Comparison of ENCODE assay signal across 1 cellular context in the genomic region with DNA sequence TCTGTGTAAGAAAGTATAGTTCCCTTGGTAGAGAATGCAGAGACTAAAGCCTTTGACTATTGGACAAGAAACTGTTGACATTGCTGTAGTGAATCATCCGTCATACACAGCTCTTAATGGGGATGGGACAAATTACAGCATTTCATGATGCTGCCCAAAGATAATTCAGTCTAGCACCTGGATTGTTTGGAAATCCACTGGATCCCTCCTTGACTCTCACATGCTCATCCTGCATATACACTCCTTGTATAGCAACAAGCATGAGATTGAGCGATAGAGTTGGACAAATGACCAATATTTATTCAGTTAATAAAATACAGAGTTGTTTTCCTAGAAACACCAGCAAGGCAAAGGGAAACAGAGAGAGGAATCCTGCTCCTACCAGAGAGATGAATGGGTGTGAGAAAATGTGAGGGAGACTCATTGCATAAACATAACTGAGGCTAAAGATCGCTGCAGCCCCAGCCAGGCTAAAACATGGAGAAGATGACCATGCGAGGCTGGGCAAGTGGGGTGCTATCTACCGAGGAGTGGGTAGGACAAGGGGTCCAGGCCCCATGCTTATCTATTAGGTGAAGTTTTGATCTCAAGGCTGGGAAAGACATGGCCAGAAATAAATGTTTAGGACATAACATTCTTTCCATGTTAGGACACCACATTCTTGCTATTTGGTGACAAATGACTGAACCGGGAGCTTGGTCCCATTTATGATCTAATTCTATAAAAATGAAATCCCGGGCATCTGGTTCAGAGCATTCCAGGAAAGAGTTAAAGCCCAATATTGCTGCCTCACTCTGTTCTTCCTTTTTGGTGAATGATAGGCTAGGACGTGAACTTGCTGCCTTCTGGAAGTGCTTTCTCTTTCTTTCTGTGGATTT.
TF ChIP-seq lines count a peak whose summit lies in the region.

No MANE protein-coding gene starts in this region.

TF ChIP-seq in H1, 55 proteins besides CTCF, POLR2A, EP300 and RAD21 (continued from another document):
- TF ChIP-seq GTF2F1 (IDR thresholded peaks at IDR 0.05; ENCODE audit: borderline replicate concordance, low read depth, low read length) (no peak), KDM5A (IDR thresholded peaks at IDR 0.05; ENCODE audit: low read length) (no peak), SUZ12 (IDR thresholded peaks at IDR 0.05; ENCODE audit: low read length) (no peak), NANOG (IDR thresholded peaks at IDR 0.05; ENCODE audit: insufficient read depth, low read depth, low read length, poor library complexity, severe bottlenecking) (no peak), BRCA1 (IDR thresholded peaks at IDR 0.05; ENCODE audit: low read depth, low read length) (no peak), CBX5 (IDR thresholded peaks at IDR 0.05; ENCODE audit: low read depth, low read length) (no peak), CREB1 (IDR thresholded peaks at IDR 0.05) (no peak), MAFK (IDR thresholded peaks at IDR 0.05; ENCODE audit: low read depth, low read length) (no peak), PHF8 (conservative IDR thresholded peaks at IDR 0.05; ENCODE audit: low read depth, low read length) (no peak), CEBPB (IDR thresholded peaks at IDR 0.05; ENCODE audit: low read depth, low read length) (no peak), SP2 (IDR thresholded peaks at IDR 0.05; ENCODE audit: low read length) (no peak), TAF1 (IDR thresholded peaks at IDR 0.05; ENCODE audit: low read depth, low read length) (no peak), SIN3A (conservative IDR thresholded peaks at IDR 0.05 in 1 of 2, IDR thresholded peaks at IDR 0.05 in 1 of 2; ENCODE audit: low read depth in 1 of 2, low read length in 2 of 2) (no peak), SAP30 (IDR thresholded peaks at IDR 0.05; ENCODE audit: insufficient read depth, insufficient replicate concordance, low read length) (no peak)
- TF ChIP-seq, protein P1, sequence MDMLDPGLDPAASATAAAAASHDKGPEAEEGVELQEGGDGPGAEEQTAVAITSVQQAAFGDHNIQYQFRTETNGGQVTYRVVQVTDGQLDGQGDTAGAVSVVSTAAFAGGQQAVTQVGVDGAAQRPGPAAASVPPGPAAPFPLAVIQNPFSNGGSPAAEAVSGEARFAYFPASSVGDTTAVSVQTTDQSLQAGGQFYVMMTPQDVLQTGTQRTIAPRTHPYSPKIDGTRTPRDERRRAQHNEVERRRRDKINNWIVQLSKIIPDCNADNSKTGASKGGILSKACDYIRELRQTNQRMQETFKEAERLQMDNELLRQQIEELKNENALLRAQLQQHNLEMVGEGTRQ (IDR thresholded peaks at IDR 0.05; ENCODE audit: low read length), result no peak
- TF ChIP-seq, protein P2, sequence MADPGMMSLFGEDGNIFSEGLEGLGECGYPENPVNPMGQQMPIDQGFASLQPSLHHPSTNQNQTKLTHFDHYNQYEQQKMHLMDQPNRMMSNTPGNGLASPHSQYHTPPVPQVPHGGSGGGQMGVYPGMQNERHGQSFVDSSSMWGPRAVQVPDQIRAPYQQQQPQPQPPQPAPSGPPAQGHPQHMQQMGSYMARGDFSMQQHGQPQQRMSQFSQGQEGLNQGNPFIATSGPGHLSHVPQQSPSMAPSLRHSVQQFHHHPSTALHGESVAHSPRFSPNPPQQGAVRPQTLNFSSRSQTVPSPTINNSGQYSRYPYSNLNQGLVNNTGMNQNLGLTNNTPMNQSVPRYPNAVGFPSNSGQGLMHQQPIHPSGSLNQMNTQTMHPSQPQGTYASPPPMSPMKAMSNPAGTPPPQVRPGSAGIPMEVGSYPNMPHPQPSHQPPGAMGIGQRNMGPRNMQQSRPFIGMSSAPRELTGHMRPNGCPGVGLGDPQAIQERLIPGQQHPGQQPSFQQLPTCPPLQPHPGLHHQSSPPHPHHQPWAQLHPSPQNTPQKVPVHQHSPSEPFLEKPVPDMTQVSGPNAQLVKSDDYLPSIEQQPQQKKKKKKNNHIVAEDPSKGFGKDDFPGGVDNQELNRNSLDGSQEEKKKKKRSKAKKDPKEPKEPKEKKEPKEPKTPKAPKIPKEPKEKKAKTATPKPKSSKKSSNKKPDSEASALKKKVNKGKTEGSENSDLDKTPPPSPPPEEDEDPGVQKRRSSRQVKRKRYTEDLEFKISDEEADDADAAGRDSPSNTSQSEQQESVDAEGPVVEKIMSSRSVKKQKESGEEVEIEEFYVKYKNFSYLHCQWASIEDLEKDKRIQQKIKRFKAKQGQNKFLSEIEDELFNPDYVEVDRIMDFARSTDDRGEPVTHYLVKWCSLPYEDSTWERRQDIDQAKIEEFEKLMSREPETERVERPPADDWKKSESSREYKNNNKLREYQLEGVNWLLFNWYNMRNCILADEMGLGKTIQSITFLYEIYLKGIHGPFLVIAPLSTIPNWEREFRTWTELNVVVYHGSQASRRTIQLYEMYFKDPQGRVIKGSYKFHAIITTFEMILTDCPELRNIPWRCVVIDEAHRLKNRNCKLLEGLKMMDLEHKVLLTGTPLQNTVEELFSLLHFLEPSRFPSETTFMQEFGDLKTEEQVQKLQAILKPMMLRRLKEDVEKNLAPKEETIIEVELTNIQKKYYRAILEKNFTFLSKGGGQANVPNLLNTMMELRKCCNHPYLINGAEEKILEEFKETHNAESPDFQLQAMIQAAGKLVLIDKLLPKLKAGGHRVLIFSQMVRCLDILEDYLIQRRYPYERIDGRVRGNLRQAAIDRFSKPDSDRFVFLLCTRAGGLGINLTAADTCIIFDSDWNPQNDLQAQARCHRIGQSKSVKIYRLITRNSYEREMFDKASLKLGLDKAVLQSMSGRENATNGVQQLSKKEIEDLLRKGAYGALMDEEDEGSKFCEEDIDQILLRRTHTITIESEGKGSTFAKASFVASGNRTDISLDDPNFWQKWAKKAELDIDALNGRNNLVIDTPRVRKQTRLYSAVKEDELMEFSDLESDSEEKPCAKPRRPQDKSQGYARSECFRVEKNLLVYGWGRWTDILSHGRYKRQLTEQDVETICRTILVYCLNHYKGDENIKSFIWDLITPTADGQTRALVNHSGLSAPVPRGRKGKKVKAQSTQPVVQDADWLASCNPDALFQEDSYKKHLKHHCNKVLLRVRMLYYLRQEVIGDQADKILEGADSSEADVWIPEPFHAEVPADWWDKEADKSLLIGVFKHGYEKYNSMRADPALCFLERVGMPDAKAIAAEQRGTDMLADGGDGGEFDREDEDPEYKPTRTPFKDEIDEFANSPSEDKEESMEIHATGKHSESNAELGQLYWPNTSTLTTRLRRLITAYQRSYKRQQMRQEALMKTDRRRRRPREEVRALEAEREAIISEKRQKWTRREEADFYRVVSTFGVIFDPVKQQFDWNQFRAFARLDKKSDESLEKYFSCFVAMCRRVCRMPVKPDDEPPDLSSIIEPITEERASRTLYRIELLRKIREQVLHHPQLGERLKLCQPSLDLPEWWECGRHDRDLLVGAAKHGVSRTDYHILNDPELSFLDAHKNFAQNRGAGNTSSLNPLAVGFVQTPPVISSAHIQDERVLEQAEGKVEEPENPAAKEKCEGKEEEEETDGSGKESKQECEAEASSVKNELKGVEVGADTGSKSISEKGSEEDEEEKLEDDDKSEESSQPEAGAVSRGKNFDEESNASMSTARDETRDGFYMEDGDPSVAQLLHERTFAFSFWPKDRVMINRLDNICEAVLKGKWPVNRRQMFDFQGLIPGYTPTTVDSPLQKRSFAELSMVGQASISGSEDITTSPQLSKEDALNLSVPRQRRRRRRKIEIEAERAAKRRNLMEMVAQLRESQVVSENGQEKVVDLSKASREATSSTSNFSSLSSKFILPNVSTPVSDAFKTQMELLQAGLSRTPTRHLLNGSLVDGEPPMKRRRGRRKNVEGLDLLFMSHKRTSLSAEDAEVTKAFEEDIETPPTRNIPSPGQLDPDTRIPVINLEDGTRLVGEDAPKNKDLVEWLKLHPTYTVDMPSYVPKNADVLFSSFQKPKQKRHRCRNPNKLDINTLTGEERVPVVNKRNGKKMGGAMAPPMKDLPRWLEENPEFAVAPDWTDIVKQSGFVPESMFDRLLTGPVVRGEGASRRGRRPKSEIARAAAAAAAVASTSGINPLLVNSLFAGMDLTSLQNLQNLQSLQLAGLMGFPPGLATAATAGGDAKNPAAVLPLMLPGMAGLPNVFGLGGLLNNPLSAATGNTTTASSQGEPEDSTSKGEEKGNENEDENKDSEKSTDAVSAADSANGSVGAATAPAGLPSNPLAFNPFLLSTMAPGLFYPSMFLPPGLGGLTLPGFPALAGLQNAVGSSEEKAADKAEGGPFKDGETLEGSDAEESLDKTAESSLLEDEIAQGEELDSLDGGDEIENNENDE (IDR thresholded peaks at IDR 0.05; ENCODE audit: insufficient replicate concordance, low read length), result no peak
- TF ChIP-seq, protein P3, sequence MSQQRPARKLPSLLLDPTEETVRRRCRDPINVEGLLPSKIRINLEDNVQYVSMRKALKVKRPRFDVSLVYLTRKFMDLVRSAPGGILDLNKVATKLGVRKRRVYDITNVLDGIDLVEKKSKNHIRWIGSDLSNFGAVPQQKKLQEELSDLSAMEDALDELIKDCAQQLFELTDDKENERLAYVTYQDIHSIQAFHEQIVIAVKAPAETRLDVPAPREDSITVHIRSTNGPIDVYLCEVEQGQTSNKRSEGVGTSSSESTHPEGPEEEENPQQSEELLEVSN (IDR thresholded peaks at IDR 0.05), result no peak
- TF ChIP-seq, protein P4, sequence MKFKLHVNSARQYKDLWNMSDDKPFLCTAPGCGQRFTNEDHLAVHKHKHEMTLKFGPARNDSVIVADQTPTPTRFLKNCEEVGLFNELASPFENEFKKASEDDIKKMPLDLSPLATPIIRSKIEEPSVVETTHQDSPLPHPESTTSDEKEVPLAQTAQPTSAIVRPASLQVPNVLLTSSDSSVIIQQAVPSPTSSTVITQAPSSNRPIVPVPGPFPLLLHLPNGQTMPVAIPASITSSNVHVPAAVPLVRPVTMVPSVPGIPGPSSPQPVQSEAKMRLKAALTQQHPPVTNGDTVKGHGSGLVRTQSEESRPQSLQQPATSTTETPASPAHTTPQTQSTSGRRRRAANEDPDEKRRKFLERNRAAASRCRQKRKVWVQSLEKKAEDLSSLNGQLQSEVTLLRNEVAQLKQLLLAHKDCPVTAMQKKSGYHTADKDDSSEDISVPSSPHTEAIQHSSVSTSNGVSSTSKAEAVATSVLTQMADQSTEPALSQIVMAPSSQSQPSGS (IDR thresholded peaks at IDR 0.05; ENCODE audit: low read length), result no peak
